3 cellular contexts compared by ENCODE assay signal in the genomic region with DNA sequence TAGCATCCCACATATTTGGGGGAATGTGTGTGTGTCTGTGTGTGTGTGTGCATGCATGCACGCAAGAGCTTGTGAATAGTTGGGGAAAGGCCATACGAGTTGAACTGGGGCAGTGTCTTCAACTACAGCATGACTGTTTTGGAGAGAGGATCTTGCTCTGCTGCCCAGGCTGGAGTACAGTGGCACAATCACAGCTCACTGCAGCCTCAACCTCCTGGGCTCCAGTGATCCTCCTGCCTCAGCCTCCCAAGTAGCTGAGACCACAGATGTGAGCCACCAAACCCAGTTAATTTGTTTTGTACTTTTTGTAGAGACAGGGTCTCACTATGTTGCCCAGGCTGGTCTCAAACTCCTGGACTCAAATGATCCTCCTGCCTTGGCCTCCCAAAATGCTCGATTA.
A peak's percentile ranks its signal among the peaks of the same experiment; 100 is the strongest.
TF ChIP-seq lines count a peak whose summit lies in the region.

No MANE protein-coding gene starts in this region.

TF ChIP-seq in WTC11, 78 proteins besides CTCF, POLR2A, EP300 and RAD21:
- TF ChIP-seq ZNF121 (CRISPR knock-in tag; IDR thresholded peaks at IDR 0.05), result peak; percentile 93

TF ChIP-seq in K562, 482 proteins besides CTCF, POLR2A, EP300 and RAD21:
- peak; percentile 84 for TF ChIP-seq ZNF121 (CRISPR knock-in tag; conservative IDR thresholded peaks at IDR 0.05)

TF ChIP-seq in HepG2, 621 proteins besides CTCF, POLR2A, EP300 and RAD21:
- peak; percentile 77 for TF ChIP-seq ZNF121 (CRISPR knock-in tag; IDR thresholded peaks at IDR 0.05)
- TF ChIP-seq, protein P1, sequence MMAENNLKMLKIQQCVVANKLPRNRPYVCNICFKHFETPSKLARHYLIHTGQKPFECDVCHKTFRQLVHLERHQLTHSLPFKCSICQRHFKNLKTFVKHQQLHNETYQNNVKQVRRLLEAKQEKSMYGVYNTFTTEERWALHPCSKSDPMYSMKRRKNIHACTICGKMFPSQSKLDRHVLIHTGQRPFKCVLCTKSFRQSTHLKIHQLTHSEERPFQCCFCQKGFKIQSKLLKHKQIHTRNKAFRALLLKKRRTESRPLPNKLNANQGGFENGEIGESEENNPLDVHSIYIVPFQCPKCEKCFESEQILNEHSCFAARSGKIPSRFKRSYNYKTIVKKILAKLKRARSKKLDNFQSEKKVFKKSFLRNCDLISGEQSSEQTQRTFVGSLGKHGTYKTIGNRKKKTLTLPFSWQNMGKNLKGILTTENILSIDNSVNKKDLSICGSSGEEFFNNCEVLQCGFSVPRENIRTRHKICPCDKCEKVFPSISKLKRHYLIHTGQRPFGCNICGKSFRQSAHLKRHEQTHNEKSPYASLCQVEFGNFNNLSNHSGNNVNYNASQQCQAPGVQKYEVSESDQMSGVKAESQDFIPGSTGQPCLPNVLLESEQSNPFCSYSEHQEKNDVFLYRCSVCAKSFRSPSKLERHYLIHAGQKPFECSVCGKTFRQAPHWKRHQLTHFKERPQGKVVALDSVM (CRISPR knock-in tag; IDR thresholded peaks at IDR 0.05), result peak; percentile 64
